ENCODE assay signal across 8 cellular contexts in the genomic region with DNA sequence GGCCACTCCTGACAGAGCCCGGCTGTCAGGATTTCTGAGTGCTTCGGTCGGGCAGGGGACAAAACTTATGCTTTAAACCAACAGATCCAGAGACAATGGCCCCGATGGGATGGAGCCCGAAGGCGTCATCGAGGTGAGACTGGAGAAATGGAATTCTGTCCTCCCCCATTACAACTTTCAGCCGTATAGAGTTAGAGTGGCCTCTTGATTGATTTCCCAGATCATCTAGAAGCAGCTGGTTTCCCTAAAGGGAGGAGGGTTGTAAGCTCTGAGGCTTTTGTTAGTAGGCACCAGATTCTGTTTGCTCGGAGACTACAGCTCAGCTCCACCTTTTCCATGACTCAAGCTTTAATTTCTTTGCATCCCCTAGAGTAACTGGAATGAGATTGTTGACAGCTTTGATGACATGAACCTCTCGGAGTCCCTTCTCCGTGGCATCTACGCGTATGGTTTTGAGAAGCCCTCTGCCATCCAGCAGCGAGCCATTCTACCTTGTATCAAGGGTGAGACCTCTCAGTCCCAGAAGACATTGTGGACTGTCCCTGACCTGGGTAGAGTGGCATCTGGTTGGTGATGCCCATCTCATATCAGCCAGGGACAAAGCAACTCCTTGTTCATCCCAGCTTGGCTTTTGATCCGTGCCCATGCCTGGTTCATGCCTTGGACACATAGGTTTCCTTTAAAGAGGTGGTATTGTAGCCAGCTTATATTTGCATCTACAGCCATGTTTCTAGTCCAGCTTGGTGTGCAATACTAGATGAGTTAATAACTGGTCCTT. TPM values are rescaled to one million over a fixed set of nuclear protein-coding genes. Genes with fewer than 3 reads are reported as not detected.
DNase-seq lines count a peak whose midpoint lies in the region; ATAC-seq lines count a peak whose summit lies in the region.

No MANE protein-coding gene starts in this region.

- no peaks in the 10 kb centered on the region for H3K27me3 ChIP-seq in iPS-15b (ENCODE audit: control insufficient read depth, insufficient read depth, low read length)

- H3K4me1 Mint-ChIP-seq in activated T-helper 1 cell treated with anti-CD3 and anti-CD28 coated beads, Interleukin-12 subunit alpha, Interleukin-12 subunit beta, Interleukin-2, Interleukin-4 antibody, amounts not matched to agents 30 ng/mL and 10 ng/mL and 1 ng/mL, durations not matched to agents 14 hours and 24 hours and 36 hours (ENCODE audit: low read depth): peaks cover 68% of the 10 kb centered on the region
- peaks cover 91% of the 10 kb centered on the region for H3K4me1 Mint-ChIP-seq in stimulated activated naive CD8-positive, alpha-beta T cell treated with anti-CD3 and anti-CD28 coated beads, Interleukin-15, amount 100 ng/mL, for 72 hours

- H3K27me3 Mint-ChIP-seq in activated T-helper 1 cell treated with anti-CD3 and anti-CD28 coated beads, Interleukin-12 subunit alpha, Interleukin-12 subunit beta, Interleukin-2, Interleukin-4 antibody, amounts not matched to agents 30 ng/mL and 10 ng/mL and 1 ng/mL, durations not matched to agents 14 hours and 24 hours and 36 hours (ENCODE audit: insufficient read depth): peaks cover 2% of the 10 kb centered on the region
- H3K27me3 Mint-ChIP-seq in stimulated activated naive CD8-positive, alpha-beta T cell treated with anti-CD3 and anti-CD28 coated beads, Interleukin-15, amount 100 ng/mL, for 72 hours: no peaks in the 10 kb centered on the region

- H3K4me1 ChIP-seq in iPS-15b (ENCODE audit: control insufficient read depth, insufficient read depth, low read length): peaks cover 5% of the 10 kb centered on the region

- no peaks in the 10 kb centered on the region for H3K9me3 Mint-ChIP-seq in activated T-helper 1 cell treated with anti-CD3 and anti-CD28 coated beads, Interleukin-12 subunit alpha, Interleukin-12 subunit beta, Interleukin-2, Interleukin-4 antibody, amounts not matched to agents 30 ng/mL and 10 ng/mL and 1 ng/mL, durations not matched to agents 14 hours and 24 hours and 36 hours
- H3K9me3 Mint-ChIP-seq in stimulated activated naive CD8-positive, alpha-beta T cell treated with anti-CD3 and anti-CD28 coated beads, Interleukin-15, amount 100 ng/mL, for 72 hours: no peaks in the 10 kb centered on the region

- peak overlapping the region; percentile 99 for H3K9ac ChIP-seq in iPS-15b (ENCODE audit: low read depth, low read length)

- peak overlapping the region; percentile 89 for H3K4me3 ChIP-seq in iPS-15b (ENCODE audit: low read depth, low read length)

- peak overlapping the region; percentile 100 for H3K27ac Mint-ChIP-seq in activated T-helper 1 cell treated with anti-CD3 and anti-CD28 coated beads, Interleukin-12 subunit alpha, Interleukin-12 subunit beta, Interleukin-2, Interleukin-4 antibody, amounts not matched to agents 30 ng/mL and 10 ng/mL and 1 ng/mL, durations not matched to agents 14 hours and 24 hours and 36 hours
- H3K27ac Mint-ChIP-seq in stimulated activated naive CD8-positive, alpha-beta T cell treated with anti-CD3 and anti-CD28 coated beads, Interleukin-15, amount 100 ng/mL, for 72 hours: peak overlapping the region; percentile 20 to 100

- peaks cover 72% of the 10 kb centered on the region for H3K36me3 ChIP-seq in iPS-15b (ENCODE audit: control insufficient read depth, insufficient read depth, low read length)

- peak; percentile 43 for DNase-seq in NCI-H82 (lab: John Stamatoyannopoulos, UW)
- DNase-seq in NCI-H82 treated with DMSO at 0.1 percent for 48 hours (lab: John Stamatoyannopoulos, UW; ENCODE audit: unreplicated experiment): no peak
- DNase-seq in activated T-helper 1 cell treated with anti-CD3 and anti-CD28 coated beads, Interleukin-12 subunit alpha, Interleukin-12 subunit beta, Interleukin-2, Interleukin-4 antibody, amounts not matched to agents 30 ng/mL and 10 ng/mL and 1 ng/mL, durations not matched to agents 14 hours and 24 hours and 36 hours (ENCODE audit: low spot score): no peak
- no peak for DNase-seq in stimulated activated naive CD8-positive, alpha-beta T cell treated with anti-CD3 and anti-CD28 coated beads, Interleukin-15, amount 100 ng/mL, for 72 hours
- no peak for DNase-seq in NK-92 (lab: John Stamatoyannopoulos, UW; ENCODE audit: unreplicated experiment)
- DNase-seq in DMS153 (lab: John Stamatoyannopoulos, UW): no peak
- no peak for DNase-seq in COR-L47 (lab: John Stamatoyannopoulos, UW)

- H3K36me3 Mint-ChIP-seq in activated T-helper 1 cell treated with anti-CD3 and anti-CD28 coated beads, Interleukin-12 subunit alpha, Interleukin-12 subunit beta, Interleukin-2, Interleukin-4 antibody, amounts not matched to agents 30 ng/mL and 10 ng/mL and 1 ng/mL, durations not matched to agents 14 hours and 24 hours and 36 hours (ENCODE audit: low read depth): peaks cover 81% of the 10 kb centered on the region

- no peaks in the 10 kb centered on the region for H3K9me3 ChIP-seq in iPS-15b (ENCODE audit: control insufficient read depth, insufficient read depth, low read length)

- no peak for ATAC-seq in stimulated activated naive CD8-positive, alpha-beta T cell treated with anti-CD3 and anti-CD28 coated beads, Interleukin-15, amount 100 ng/mL, for 72 hours

- intact Hi-C loops in activated T-helper 1 cell treated with anti-CD3 and anti-CD28 coated beads, Interleukin-12 subunit alpha, Interleukin-12 subunit beta, Interleukin-2, Interleukin-4 antibody, amounts not matched to agents 30 ng/mL and 10 ng/mL and 1 ng/mL, durations not matched to agents 14 hours and 24 hours and 36 hours (cut with micrococcal nuclease): loop anchor here (5.0 kb wide), 1 partner anchor 673 kb away; a partner anchor contains a TSS

- H3K4me3 Mint-ChIP-seq in activated T-helper 1 cell treated with anti-CD3 and anti-CD28 coated beads, Interleukin-12 subunit alpha, Interleukin-12 subunit beta, Interleukin-2, Interleukin-4 antibody, amounts not matched to agents 30 ng/mL and 10 ng/mL and 1 ng/mL, durations not matched to agents 14 hours and 24 hours and 36 hours: peak overlapping the region; percentile 94
- peak overlapping the region; percentile 98 to 99 for H3K4me3 Mint-ChIP-seq in stimulated activated naive CD8-positive, alpha-beta T cell treated with anti-CD3 and anti-CD28 coated beads, Interleukin-15, amount 100 ng/mL, for 72 hours

RNA-seq across cellular contexts. Expression of a gene that starts 5.1 kb away (rescaled TPM):
- 2.4 and 3.3 TPM in 2 replicates for total RNA-seq in activated T-helper 1 cell treated with anti-CD3 and anti-CD28 coated beads, Interleukin-12 subunit alpha, Interleukin-12 subunit beta, Interleukin-2, Interleukin-4 antibody, amounts not matched to agents 30 ng/mL and 10 ng/mL and 1 ng/mL, durations not matched to agents 14 hours and 24 hours and 36 hours

RNA-seq across cellular contexts. Expression of a gene that starts 9.3 kb away (rescaled TPM):
- total RNA-seq in activated T-helper 1 cell treated with anti-CD3 and anti-CD28 coated beads, Interleukin-12 subunit alpha, Interleukin-12 subunit beta, Interleukin-2, Interleukin-4 antibody, amounts not matched to agents 30 ng/mL and 10 ng/mL and 1 ng/mL, durations not matched to agents 14 hours and 24 hours and 36 hours: 108 and 111 TPM in 2 replicates

RNA-seq across cellular contexts. Expression of a gene that starts 12.6 kb away (rescaled TPM):
- 102 and 104 TPM in 2 replicates for total RNA-seq in activated T-helper 1 cell treated with anti-CD3 and anti-CD28 coated beads, Interleukin-12 subunit alpha, Interleukin-12 subunit beta, Interleukin-2, Interleukin-4 antibody, amounts not matched to agents 30 ng/mL and 10 ng/mL and 1 ng/mL, durations not matched to agents 14 hours and 24 hours and 36 hours

RNA-seq across cellular contexts. Expression of a gene that starts 15.5 kb away (rescaled TPM):
- total RNA-seq in activated T-helper 1 cell treated with anti-CD3 and anti-CD28 coated beads, Interleukin-12 subunit alpha, Interleukin-12 subunit beta, Interleukin-2, Interleukin-4 antibody, amounts not matched to agents 30 ng/mL and 10 ng/mL and 1 ng/mL, durations not matched to agents 14 hours and 24 hours and 36 hours: 0.20 and 0.78 TPM in 2 replicates

RNA-seq across cellular contexts. Expression of a gene that starts 15.8 kb away (rescaled TPM):
- total RNA-seq in activated T-helper 1 cell treated with anti-CD3 and anti-CD28 coated beads, Interleukin-12 subunit alpha, Interleukin-12 subunit beta, Interleukin-2, Interleukin-4 antibody, amounts not matched to agents 30 ng/mL and 10 ng/mL and 1 ng/mL, durations not matched to agents 14 hours and 24 hours and 36 hours: 2.2 and 3.3 TPM in 2 replicates
